10 cellular contexts compared by ENCODE assay signal in the genomic region with DNA sequence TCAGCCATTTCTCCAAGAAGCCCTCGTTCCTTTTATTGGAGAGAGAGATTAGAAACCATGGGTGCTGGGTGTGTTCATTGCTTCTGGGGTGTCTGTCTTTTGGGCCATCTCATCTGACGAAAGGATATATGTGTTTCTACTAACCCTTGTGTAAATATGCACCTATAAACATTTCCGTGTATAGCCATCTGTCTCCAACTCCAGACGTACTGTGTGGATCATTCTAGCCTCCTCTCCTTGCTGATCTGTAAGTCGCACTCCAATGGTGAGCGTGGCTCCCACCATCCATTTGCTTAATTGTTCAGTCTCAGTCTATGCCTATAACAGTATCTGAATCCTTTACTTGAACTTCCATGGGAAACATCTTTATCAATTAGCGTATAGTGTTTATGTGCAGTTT. TPM values are rescaled to one million over a fixed set of nuclear protein-coding genes. Genes with fewer than 3 reads are reported as not detected.
DNase-seq lines count a peak whose midpoint lies in the region; ATAC-seq and TF ChIP-seq lines count a peak whose summit lies in the region.
"Had no signal": no experiment of that assay in that cellular context is flagged by ENCODE, and none has a peak within 500 bp of the region (broad histone marks: within the 10 kb centered on the region; RNA-seq: fewer than 3 reads in every experiment).

No MANE protein-coding gene starts in this region.

- H3K36me3 Mint-ChIP-seq in Calu3 (ENCODE audit: insufficient read depth, unreplicated experiment) (peaks cover 29% of the 10 kb centered on the region), natural killer cell (no peaks in the 10 kb centered on the region)
- H3K36me3 Mint-ChIP-seq in activated CD4-positive, alpha-beta memory T cell treated with anti-CD3 and anti-CD28 coated beads for 36 hours, result peaks cover 34% of the 10 kb centered on the region

- no peaks in the 10 kb centered on the region for H3K27me3 Mint-ChIP-seq in Calu3 (ENCODE audit: unreplicated experiment)
- H3K27me3 Mint-ChIP-seq in activated CD4-positive, alpha-beta memory T cell treated with anti-CD3 and anti-CD28 coated beads for 36 hours, result no peaks in the 10 kb centered on the region
- H3K27me3 Mint-ChIP-seq in natural killer cell (ENCODE audit: low read depth in 2 of 2), result no peaks in the 10 kb centered on the region

- ATAC-seq in natural killer cell, result no peak
- no peak for ATAC-seq in HG02938 (IDR thresholded peaks at IDR 0.05; ENCODE audit: unreplicated experiment)

- H3K4me3 Mint-ChIP-seq in Calu3 (ENCODE audit: low read depth, unreplicated experiment), result peak overlapping the region; percentile 96
- peak overlapping the region; percentile 89 for H3K4me3 Mint-ChIP-seq in activated CD4-positive, alpha-beta memory T cell treated with anti-CD3 and anti-CD28 coated beads for 36 hours
- H3K4me3 Mint-ChIP-seq in natural killer cell, result peak overlapping the region; percentile 25

- intact Hi-C loops in Calu3 (cut with micrococcal nuclease; ENCODE audit: unreplicated experiment), result loop anchor here (10.0 kb wide), 2 partner anchors 51 to 109 kb away; partner anchors contain the start of gene TXNL4A
- intact Hi-C loops in activated CD4-positive, alpha-beta memory T cell treated with anti-CD3 and anti-CD28 coated beads for 36 hours (cut with micrococcal nuclease), result loop anchor here (2.0 kb wide), 1 partner anchor 111 kb away; no protein-coding TSS in a partner anchor
- intact Hi-C loops in natural killer cell (cut with micrococcal nuclease), result no loop called here

- H3K27ac Mint-ChIP-seq in Calu3 (ENCODE audit: unreplicated experiment) (no peak overlapping the region), natural killer cell (no peak overlapping the region)
- H3K27ac Mint-ChIP-seq in activated CD4-positive, alpha-beta memory T cell treated with anti-CD3 and anti-CD28 coated beads for 36 hours, result no peak overlapping the region

- H3K4me1 Mint-ChIP-seq in Calu3 (ENCODE audit: low read depth, unreplicated experiment) (peaks cover 16% of the 10 kb centered on the region), natural killer cell (peaks cover 30% of the 10 kb centered on the region in 2 donors)
- H3K4me1 Mint-ChIP-seq in activated CD4-positive, alpha-beta memory T cell treated with anti-CD3 and anti-CD28 coated beads for 36 hours (ENCODE audit: low read depth), result peaks cover 22% of the 10 kb centered on the region

- TF ChIP-seq CTCF in Calu3 (IDR thresholded peaks at IDR 0.05; ENCODE audit: unreplicated experiment) (no peak), HFF-Myc (IDR thresholded peaks at IDR 0.05; ENCODE audit: low read depth, low read length, missing control alignments) (no peak), natural killer cell (IDR thresholded peaks at IDR 0.05) (no peak)

- DNase-seq in Calu3 (no peak), HFF-Myc (ENCODE audit: extremely low read depth, low read depth) (no peak), natural killer cell (no peak), NCI-H774 (lab: John Stamatoyannopoulos, UW) (no peak)
- no peak for DNase-seq in activated CD4-positive, alpha-beta memory T cell treated with anti-CD3 and anti-CD28 coated beads for 36 hours
- no peak for DNase-seq in stimulated activated CD8-positive, alpha-beta memory T cell treated with anti-CD3 and anti-CD28 coated beads, Interleukin-4, amount 100 ng/mL, for 48 hours
- DNase-seq: adrenal gland, NCI-H1048, spleen had no signal

- POLR2A ChIA-PET in activated CD4-positive, alpha-beta memory T cell treated with anti-CD3 and anti-CD28 coated beads for 36 hours (lab: Charles Lee), result no interaction called here

- no TSS peak for BruUV-seq in Calu3 (replicated peaks; lab: Mats Ljungman, UMichigan)

- H3K4me3 ChIP-seq in HFF-Myc (replicated peaks; ENCODE audit: low read depth, low read length), result peak overlapping the region; percentile 86

- H3K9me3 Mint-ChIP-seq in Calu3 (ENCODE audit: low read depth, unreplicated experiment) (no peaks in the 10 kb centered on the region), natural killer cell (no peaks in the 10 kb centered on the region)
- H3K9me3 Mint-ChIP-seq in activated CD4-positive, alpha-beta memory T cell treated with anti-CD3 and anti-CD28 coated beads for 36 hours, result no peaks in the 10 kb centered on the region

- CTCF ChIA-PET in Calu3 (lab: Charles Lee), result no interaction called here
- CTCF ChIA-PET in activated CD4-positive, alpha-beta memory T cell treated with anti-CD3 and anti-CD28 coated beads for 36 hours (lab: Charles Lee), result no interaction called here

RNA-seq across cellular contexts. Expression of gene RBFA, which starts 1.8 kb away (rescaled TPM):
- total RNA-seq in Calu3 (2022) (20.5 TPM in 2 replicates), natural killer cell (10 to 100 TPM; 11.9 to 17.7 (median 12.4) TPM)
- 10 to 100 TPM; 29.5 to 31.8 TPM for total RNA-seq in activated CD4-positive, alpha-beta memory T cell treated with anti-CD3 and anti-CD28 coated beads for 36 hours

RNA-seq across cellular contexts. Expression of gene TXNL4A, which starts 47.6 kb away (rescaled TPM):
- 64.1 and 75.9 TPM in 2 replicates for total RNA-seq in Calu3 (2022)
- total RNA-seq in activated CD4-positive, alpha-beta memory T cell treated with anti-CD3 and anti-CD28 coated beads for 36 hours, result 100 to 1,000 TPM; 169 to 175 TPM
- 10 to 100 TPM; 63.2 to 69.1 (median 66.4) TPM for total RNA-seq in natural killer cell

Comparison
In these comparisons a context has a peak if more than half of its experiments do, and no peak if none do; other contexts are left out.
1. H3K4me3 Mint-ChIP-seq: peak in every context shown above with its lines; median percentile 96 in Calu3; 89 in activated CD4-positive, alpha-beta memory T cell treated with anti-CD3 and anti-CD28 coated beads for 36 hours; 25 in natural killer cell.